8 cellular contexts compared by ENCODE assay signal in the genomic region with DNA sequence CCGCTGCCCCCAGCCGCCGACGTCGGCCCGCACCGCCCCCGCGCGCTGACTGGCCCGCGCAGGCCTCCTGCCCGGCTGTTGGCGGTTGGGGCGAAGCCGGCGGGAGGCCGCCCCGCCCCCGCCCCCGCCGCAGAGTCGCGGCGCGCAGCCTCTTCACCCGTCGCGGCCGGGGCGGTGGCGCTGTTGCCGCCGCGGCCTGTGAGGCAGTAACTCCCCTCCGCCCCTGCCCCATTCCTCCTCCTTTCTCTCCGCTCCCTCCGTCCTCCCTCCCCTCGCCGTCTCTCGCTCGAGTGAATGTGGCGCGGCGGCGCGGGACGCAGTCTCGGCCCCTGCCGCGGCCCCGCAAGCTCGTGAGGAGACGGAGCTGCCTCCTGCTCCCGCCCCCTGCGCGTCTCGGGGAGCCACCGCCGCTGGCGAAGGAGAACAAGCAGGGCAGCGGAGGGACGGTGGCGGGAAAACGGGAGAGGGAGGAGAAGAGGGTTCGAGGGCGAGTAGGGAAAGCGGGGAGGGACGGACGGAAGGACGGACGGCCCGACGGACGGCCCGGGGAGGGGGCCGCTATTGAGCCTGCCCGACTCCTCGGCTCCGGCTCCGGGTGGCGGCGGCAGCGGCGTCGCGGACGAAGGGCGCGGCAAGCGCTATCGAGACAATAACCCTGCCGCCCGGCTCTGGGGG. TPM values are rescaled to one million over a fixed set of nuclear protein-coding genes. Genes with fewer than 3 reads are reported as not detected.
DNase-seq lines count a peak whose midpoint lies in the region; ATAC-seq and TF ChIP-seq lines count a peak whose summit lies in the region.

No MANE protein-coding gene starts in this region.

- DNase-seq in PC-9 (peak; percentile 67 to 89), fibroblast of mammary gland (ENCODE audit: low read depth) (peak; percentile 72)
- peak; percentile 88 for DNase-seq in natural killer cell treated with Interleukin-12 subunit alpha and Interleukin-12 subunit beta and Interleukin-15 and Interleukin-18, amount 100 ng/mL, for 72 hours (ENCODE audit: low spot score)
- peak; percentile 77 for DNase-seq in stimulated activated naive CD4-positive, alpha-beta T cell treated with Interleukin-2 at 50 U/mL for 16 hours (lab: John Stamatoyannopoulos, UW)

- H3K4me3 ChIP-seq in DOHH2 (ENCODE audit: low read length) (peak overlapping the region; percentile 87), PC-9 (peak overlapping the region; percentile 99), fibroblast of mammary gland (ENCODE audit: control insufficient read depth, low read depth, low read length) (peak overlapping the region; percentile 51)

- H3K27me3 ChIP-seq in DOHH2 (ENCODE audit: control insufficient read depth, low read length) (no peaks in the 10 kb centered on the region), PC-9 (ENCODE audit: insufficient read depth, low read depth) (no peaks in the 10 kb centered on the region)

- POLR2A ChIA-PET in PC-9 (lab: Charles Lee; ENCODE audit: unreplicated experiment): interaction anchor here (0.6 to 2.0 kb wide), 6 partner anchors 59 to 313 kb away, joined by 3 to 22 read pairs (median 10); no protein-coding TSS in a partner anchor

- intact Hi-C loops in PC-9 (cut with micrococcal nuclease; ENCODE audit: unreplicated experiment): loop anchor here (1.0 to 5.0 kb wide), 5 partner anchors 40 to 203 kb away; partner anchors contain the start of genes NLN and SGTB

- TF ChIP-seq CTCF in DOHH2 (IDR thresholded peaks at IDR 0.05; ENCODE audit: low read depth, low read length, poor library complexity, severe bottlenecking) (peak; percentile 52), PC-9 (conservative IDR thresholded peaks at IDR 0.05) (no peak; the same call in 1 of the 2 replicates), fibroblast of mammary gland (conservative IDR thresholded peaks at IDR 0.05; ENCODE audit: control insufficient read depth, insufficient read depth, low read depth, low read length) (no peak)

- TSS peak; percentile 6 for BruUV-seq in PC-9 (replicated peaks; lab: Mats Ljungman, UMichigan)

- H4K20me1 ChIP-seq in DOHH2 (ENCODE audit: control insufficient read depth, insufficient read depth, low read depth, low read length) (peaks cover 17% of the 10 kb centered on the region), PC-9 (ENCODE audit: insufficient read depth) (peaks cover 23% of the 10 kb centered on the region)

- CTCF ChIA-PET in PC-9 (lab: Charles Lee): interaction anchor here (0.6 kb wide), 1 partner anchor 117 kb away, joined by 4 read pairs; no protein-coding TSS in a partner anchor

- peaks cover 48% of the 10 kb centered on the region for H3K79me2 ChIP-seq in DOHH2 (ENCODE audit: control insufficient read depth, low read length)
- H3K79me2 ChIP-seq in PC-9 (ENCODE audit: low read depth): peaks cover 46% of the 10 kb centered on the region

- H3K4me2 ChIP-seq in DOHH2 (ENCODE audit: low read length) (peak overlapping the region; percentile 91), PC-9 (peak overlapping the region; percentile 86)

- H3K27ac Mint-ChIP-seq in IgD-negative memory B cell: peak overlapping the region; percentile 97 to 99 (median 98)
- H3K27ac Mint-ChIP-seq in activated T-helper 17 cell treated with anti-CD3 and anti-CD28 coated beads, Interleukin-2, amount 50 U/mL, for 72 hours: no peak overlapping the region
- H3K27ac Mint-ChIP-seq in natural killer cell treated with Interleukin-12 subunit alpha and Interleukin-12 subunit beta and Interleukin-15 and Interleukin-18, amount 100 ng/mL, for 72 hours: peak overlapping the region; percentile 93 to 96

- H3K4me1 ChIP-seq in DOHH2 (ENCODE audit: control insufficient read depth, low read length) (peaks cover 41% of the 10 kb centered on the region), PC-9 (replicated peaks; ENCODE audit: insufficient read depth) (peaks cover 31% of the 10 kb centered on the region)

- H3K36me3 ChIP-seq in DOHH2 (ENCODE audit: control insufficient read depth, low read length) (peaks cover 37% of the 10 kb centered on the region), PC-9 (ENCODE audit: low read depth) (peaks cover 2% of the 10 kb centered on the region; the same call in 1 of the 2 replicates)

- peak overlapping the region; percentile 79 for H2AFZ ChIP-seq in PC-9

- no peaks in the 10 kb centered on the region for H3K9me2 ChIP-seq in DOHH2 (replicated peaks; ENCODE audit: control insufficient read depth, low read length)
- no peaks in the 10 kb centered on the region for H3K9me2 ChIP-seq in PC-9 (ENCODE audit: insufficient read depth)

- H3K9me3 Mint-ChIP-seq in IgD-negative memory B cell: no peaks in the 10 kb centered on the region
- H3K9me3 Mint-ChIP-seq in activated T-helper 17 cell treated with anti-CD3 and anti-CD28 coated beads, Interleukin-2, amount 50 U/mL, for 72 hours: no peaks in the 10 kb centered on the region
- H3K9me3 Mint-ChIP-seq in natural killer cell treated with Interleukin-12 subunit alpha and Interleukin-12 subunit beta and Interleukin-15 and Interleukin-18, amount 100 ng/mL, for 72 hours: no peaks in the 10 kb centered on the region

- H3K36me3 Mint-ChIP-seq in IgD-negative memory B cell: peaks cover 1% of the 10 kb centered on the region
- peaks cover 14% of the 10 kb centered on the region for H3K36me3 Mint-ChIP-seq in activated T-helper 17 cell treated with anti-CD3 and anti-CD28 coated beads, Interleukin-2, amount 50 U/mL, for 72 hours (ENCODE audit: low read depth)
- peaks cover 16% of the 10 kb centered on the region for H3K36me3 Mint-ChIP-seq in natural killer cell treated with Interleukin-12 subunit alpha and Interleukin-12 subunit beta and Interleukin-15 and Interleukin-18, amount 100 ng/mL, for 72 hours

- ATAC-seq in GM21529 (IDR thresholded peaks at IDR 0.05; ENCODE audit: unreplicated experiment): peak; percentile 64
- peak; percentile 68 for ATAC-seq in activated T-helper 17 cell treated with anti-CD3 and anti-CD28 coated beads, Interleukin-2, amount 50 U/mL, for 72 hours (replicated peaks)
- peak; percentile 88 to 91 for ATAC-seq in natural killer cell treated with Interleukin-12 subunit alpha and Interleukin-12 subunit beta and Interleukin-15 and Interleukin-18, amount 100 ng/mL, for 72 hours

- H3K4me1 Mint-ChIP-seq in IgD-negative memory B cell: peaks cover 22 to 34% (median 24%) of the 10 kb centered on the region in 3 donors
- H3K4me1 Mint-ChIP-seq in activated T-helper 17 cell treated with anti-CD3 and anti-CD28 coated beads, Interleukin-2, amount 50 U/mL, for 72 hours: peaks cover 26% of the 10 kb centered on the region
- H3K4me1 Mint-ChIP-seq in natural killer cell treated with Interleukin-12 subunit alpha and Interleukin-12 subunit beta and Interleukin-15 and Interleukin-18, amount 100 ng/mL, for 72 hours (ENCODE audit: low read depth in 2 of 2): peaks cover 18 to 36% of the 10 kb centered on the region in 2 donors

- H3K9me3 ChIP-seq in DOHH2 (ENCODE audit: control insufficient read depth, insufficient read depth, low read length): no peaks in the 10 kb centered on the region
- H3K9me3 ChIP-seq in PC-9 (ENCODE audit: insufficient read depth, low read depth): no peaks in the 10 kb centered on the region

- H3K4me3 Mint-ChIP-seq in IgD-negative memory B cell: peak overlapping the region; percentile 92 to 98 (median 96)
- peak overlapping the region; percentile 90 for H3K4me3 Mint-ChIP-seq in activated T-helper 17 cell treated with anti-CD3 and anti-CD28 coated beads, Interleukin-2, amount 50 U/mL, for 72 hours
- peak overlapping the region; percentile 100 for H3K4me3 Mint-ChIP-seq in natural killer cell treated with Interleukin-12 subunit alpha and Interleukin-12 subunit beta and Interleukin-15 and Interleukin-18, amount 100 ng/mL, for 72 hours

- H3K27ac ChIP-seq in DOHH2 (ENCODE audit: low read depth, low read length) (peak overlapping the region; percentile 89), PC-9 (peak overlapping the region; percentile 97)

- H3K27me3 Mint-ChIP-seq in IgD-negative memory B cell: no peaks in the 10 kb centered on the region
- no peaks in the 10 kb centered on the region for H3K27me3 Mint-ChIP-seq in activated T-helper 17 cell treated with anti-CD3 and anti-CD28 coated beads, Interleukin-2, amount 50 U/mL, for 72 hours
- no peaks in the 10 kb centered on the region for H3K27me3 Mint-ChIP-seq in natural killer cell treated with Interleukin-12 subunit alpha and Interleukin-12 subunit beta and Interleukin-15 and Interleukin-18, amount 100 ng/mL, for 72 hours

- H3F3A ChIP-seq in DOHH2 (ENCODE audit: control insufficient read depth, insufficient read depth): peaks cover 15% of the 10 kb centered on the region
- H3F3A ChIP-seq in PC-9 (ENCODE audit: insufficient read depth, low read depth): peaks cover 24% of the 10 kb centered on the region

RNA-seq across cellular contexts. Expression of gene ERBIN, which starts 0.6 kb away (rescaled TPM):
- polyA plus RNA-seq in IgD-negative memory B cell: 44.6 TPM
- total RNA-seq in PC-9 (2021): 112 and 143 TPM in 2 replicates
- total RNA-seq in activated T-helper 17 cell treated with anti-CD3 and anti-CD28 coated beads, Interleukin-2, amount 50 U/mL, for 72 hours: 10 to 100 TPM; 40.0 to 43.9 TPM
- 10 to 100 TPM; 53.4 to 61.2 TPM for total RNA-seq in natural killer cell treated with Interleukin-12 subunit alpha and Interleukin-12 subunit beta and Interleukin-15 and Interleukin-18, amount 100 ng/mL, for 72 hours

Comparison
In these comparisons a context has a peak if more than half of its experiments do, and no peak if none do; other contexts are left out.
1. Peak in every context shown above with its lines: DNase-seq, ATAC-seq, H3K4me3 ChIP-seq and H3K27ac ChIP-seq.